ENCODE assay signal across 20 cellular contexts in genomic region chr4:173410106-173410505, GRCh38.
A peak's percentile ranks its signal among the peaks of the same experiment; 100 is the strongest.
DNase-seq lines count a peak whose midpoint lies in the region; ATAC-seq lines count a peak whose summit lies in the region.
"Had no signal": no experiment of that assay in that cellular context is flagged by ENCODE, and none has a peak within 500 bp of the region (broad histone marks: within the 10 kb centered on the region; RNA-seq: fewer than 3 reads in every experiment).

No MANE protein-coding gene starts in this region.

- H3K27ac ChIP-seq in substantia nigra (ENCODE audit: low read depth, low read length, poor library complexity, severe bottlenecking): peak overlapping the region; percentile 75
- H3K27ac ChIP-seq: 22Rv1, ovary had no signal

- no peak for ATAC-seq in GM19397 (IDR thresholded peaks at IDR 0.05; ENCODE audit: unreplicated experiment)

- peak; percentile 1 for DNase-seq in NCI-H2107 treated with DMSO at 0.1 percent for 48 hours (lab: John Stamatoyannopoulos, UW; ENCODE audit: unreplicated experiment)
- DNase-seq in NCI-H2107 (lab: John Stamatoyannopoulos, UW): no peak
- DNase-seq in cerebellar cortex (ENCODE audit: low spot score): peak; percentile 13
- peak; percentile 80 for DNase-seq in inferior parietal cortex (ENCODE audit: extremely low spot score)
- DNase-seq in substantia nigra (lab: John Stamatoyannopoulos, UW): peak in 39 of 49 donors; percentile 1 to 83 (median 45)
- DNase-seq in stimulated activated naive CD4-positive, alpha-beta T cell (lab: John Stamatoyannopoulos, UW): no peak
- DNase-seq in NCI-H1694 treated with DMSO at 0.1 percent for 48 hours (lab: John Stamatoyannopoulos, UW): no peak
- DNase-seq: activated CD4-positive, CD25-positive, alpha-beta regulatory T cell treated with anti-CD3 and anti-CD28 coated beads, Interleukin-2, amount 50 U/mL, for 72 hours; activated CD8-positive, alpha-beta memory T cell treated with anti-CD3 and anti-CD28 coated beads for 24 hours; activated naive CD8-positive, alpha-beta T cell treated with anti-CD3 and anti-CD28 coated beads for 36 hours; AML-193; Caco-2; naive B cell; NCI-H1417 treated with DMSO at 0.1 percent for 48 hours; NCI-H748 treated with DMSO at 0.1 percent for 48 hours; ovary; stimulated activated CD4-positive, alpha-beta T cell treated with anti-CD3 and anti-CD28 coated beads, Interleukin-2, amount 100 ng/mL, for 48 hours; SW 1271 had no signal

Comparison
In these comparisons a context has a peak if more than half of its experiments do, and no peak if none do; other contexts are left out.
1. DNase-seq: peak in NCI-H2107 treated with DMSO at 0.1 percent for 48 hours (single experiment), cerebellar cortex (single experiment), inferior parietal cortex (single experiment) and substantia nigra (39 of 49); none in NCI-H2107 (single experiment), stimulated activated naive CD4-positive, alpha-beta T cell (0 of 6) and NCI-H1694 treated with DMSO at 0.1 percent for 48 hours (single experiment).